17 cellular contexts compared by ENCODE assay signal in the genomic region with DNA sequence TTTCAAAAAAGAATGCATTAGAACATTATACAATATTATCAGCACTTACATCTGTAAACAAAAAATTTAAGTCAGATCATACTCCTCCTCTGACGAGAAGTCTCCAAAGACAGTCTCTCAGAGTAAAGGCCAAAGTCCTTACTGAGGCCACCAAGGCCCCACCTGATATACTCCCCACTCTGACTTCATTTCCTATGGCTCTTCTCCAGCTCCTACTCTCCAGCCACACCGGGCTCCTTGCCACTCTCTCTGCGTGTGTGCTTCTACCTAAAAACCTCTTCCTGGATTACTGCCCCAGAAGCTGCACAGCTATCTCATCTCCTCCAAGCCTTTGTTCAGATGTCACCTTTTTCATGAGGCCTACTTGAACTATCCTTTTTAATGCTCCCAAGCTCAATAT. TPM values are rescaled to one million over a fixed set of nuclear protein-coding genes. Genes with fewer than 3 reads are reported as not detected.
DNase-seq lines count a peak whose midpoint lies in the region; ATAC-seq, FAIRE-seq and TF ChIP-seq lines count a peak whose summit lies in the region.
"Had no signal": no experiment of that assay in that cellular context is flagged by ENCODE, and none has a peak within 500 bp of the region (broad histone marks: within the 10 kb centered on the region; RNA-seq: fewer than 3 reads in every experiment).

No MANE protein-coding gene starts in this region.

- peaks cover 24% of the 10 kb centered on the region for H3K36me3 ChIP-seq in MG63

- no peak for FAIRE-seq in A549 (lab: Jason Lieb, UNC)

- peak overlapping the region; percentile 63 for H3K4me2 ChIP-seq in A549

- no peak for TF ChIP-seq EP300 in A549 (IDR thresholded peaks at IDR 0.05)

- no peak for TF ChIP-seq CTCF in A549 (IDR thresholded peaks at IDR 0.05)
- no peak for TF ChIP-seq CTCF in fibroblast of mammary gland (conservative IDR thresholded peaks at IDR 0.05; ENCODE audit: control insufficient read depth, insufficient read depth, low read depth, low read length)

- DNase-seq in A549 (ENCODE audit: low read depth in 1 of 2, low spot score in 1 of 2) = peak in 1 of 2 experiments; percentile 25
- peak; percentile 23 for DNase-seq in MG63
- peak; percentile 43 for DNase-seq in fibroblast of mammary gland (ENCODE audit: low read depth)
- peak; percentile 36 for DNase-seq in medulla oblongata (ENCODE audit: extremely low spot score)
- DNase-seq in GDM1 (lab: John Stamatoyannopoulos, UW) = no peak
- DNase-seq: activated CD4-positive, alpha-beta T cell treated with anti-CD3 and anti-CD28 coated beads for 36 hours; activated T-cell treated with anti-CD3 and anti-CD28 coated beads for 4 hours; mesendoderm; NCI-H1436; NCI-H524 treated with DMSO at 0.1 percent for 48 hours; spleen; stimulated activated naive CD8-positive, alpha-beta T cell treated with anti-CD3 and anti-CD28 coated beads, Interleukin-15, amount 100 ng/mL, for 72 hours had no signal

- no peak for TF ChIP-seq POLR2A in A549 (IDR thresholded peaks at IDR 0.05; ENCODE audit: low read length)

- CTCF ChIA-PET in A549 (lab: Yijun Ruan, JAX) = interaction anchor here (0.6 to 1.5 kb wide), 3 partner anchors 12 to 22 kb away, joined by 3 to 4 read pairs (median 3); no protein-coding TSS in a partner anchor

- ATAC-seq in A549 (no peak; a peak in 1 of 6 replicates), GM21717 (IDR thresholded peaks at IDR 0.05; ENCODE audit: unreplicated experiment) (no peak), GM19035 (IDR thresholded peaks at IDR 0.05; ENCODE audit: unreplicated experiment) (no peak), HG02623 (IDR thresholded peaks at IDR 0.05; ENCODE audit: unreplicated experiment) (no peak)
- ATAC-seq: activated CD4-positive, alpha-beta T cell treated with anti-CD3 and anti-CD28 coated beads for 36 hours; Panc1; stimulated activated naive CD8-positive, alpha-beta T cell treated with anti-CD3 and anti-CD28 coated beads, Interleukin-15, amount 100 ng/mL, for 72 hours had no signal

- H3K4me3 ChIP-seq in A549 (no peak overlapping the region), MG63 (no peak overlapping the region), fibroblast of mammary gland (ENCODE audit: control insufficient read depth, low read depth, low read length) (no peak overlapping the region)
- H3K4me3 ChIP-seq: HAP-1, spleen had no signal

- POLR2A ChIA-PET in A549 (lab: Yijun Ruan, JAX) = no interaction called here

- peak overlapping the region; percentile 9 to 46; a peak in 2 of 6 replicates for H3K27ac ChIP-seq in A549
- H3K27ac ChIP-seq: spleen had no signal

- no peak for TF ChIP-seq RAD21 in A549 (conservative IDR thresholded peaks at IDR 0.05 in 1 of 2, IDR thresholded peaks at IDR 0.05 in 1 of 2)

- H3K27me3 ChIP-seq in MG63 = no peaks in the 10 kb centered on the region
- H3K27me3 ChIP-seq: spleen had no signal

- peaks cover 27% of the 10 kb centered on the region for H3K4me1 ChIP-seq in A549

- H3K9me3 ChIP-seq in A549 = no peaks in the 10 kb centered on the region
- no peaks in the 10 kb centered on the region for H3K9me3 ChIP-seq in MG63
- H3K9me3 ChIP-seq: HAP-1, spleen had no signal

- 12% methylated on average over 3 of the region's 3 CpGs for WGBS in A549 (ENCODE audit: missing lambda C conversion rate)

TF ChIP-seq in A549, 52 proteins besides CTCF, POLR2A, EP300 and RAD21:
- TF ChIP-seq, protein P1, sequence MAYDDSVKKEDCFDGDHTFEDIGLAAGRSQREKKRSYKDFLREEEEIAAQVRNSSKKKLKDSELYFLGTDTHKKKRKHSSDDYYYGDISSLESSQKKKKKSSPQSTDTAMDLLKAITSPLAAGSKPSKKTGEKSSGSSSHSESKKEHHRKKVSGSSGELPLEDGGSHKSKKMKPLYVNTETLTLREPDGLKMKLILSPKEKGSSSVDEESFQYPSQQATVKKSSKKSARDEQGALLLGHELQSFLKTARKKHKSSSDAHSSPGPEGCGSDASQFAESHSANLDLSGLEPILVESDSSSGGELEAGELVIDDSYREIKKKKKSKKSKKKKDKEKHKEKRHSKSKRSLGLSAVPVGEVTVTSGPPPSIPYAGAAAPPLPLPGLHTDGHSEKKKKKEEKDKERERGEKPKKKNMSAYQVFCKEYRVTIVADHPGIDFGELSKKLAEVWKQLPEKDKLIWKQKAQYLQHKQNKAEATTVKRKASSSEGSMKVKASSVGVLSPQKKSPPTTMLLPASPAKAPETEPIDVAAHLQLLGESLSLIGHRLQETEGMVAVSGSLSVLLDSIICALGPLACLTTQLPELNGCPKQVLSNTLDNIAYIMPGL (CRISPR knock-in tag; IDR thresholded peaks at IDR 0.05; ENCODE audit: borderline replicate concordance) = no peak
- TF ChIP-seq KDM5A (IDR thresholded peaks at IDR 0.05) = no peak
TF ChIP-seq in A549: peak in this region for 0.

RNA-seq across cellular contexts. Expression of a gene that starts 5.0 kb away (rescaled TPM):
- polyA plus RNA-seq in A549 (2011; rRNA removed) (27.4 and 28.8 TPM in 2 replicates), A549 (2017; fragmentation: RNase III; extraction: RNeasy Plus Mini Kit Qiagen cat#74134 plus additional on column Dnase treatment) (7.3 to 7.4 TPM (median 7.3 TPM) in 3 replicates)
- 9.5 and 12.1 TPM in 2 replicates for polyA plus RNA-seq in A549 (2012; cell fraction: cytosol; rRNA removed)
- polyA plus RNA-seq in A549 (2012; cell fraction: nucleus; rRNA removed) = 10.6 and 11.5 TPM in 2 replicates
- 56.2 and 78.1 TPM in 2 replicates for polyA minus RNA-seq in A549 (2011; rRNA and poly(A)+ RNA removed)
- 4.4 and 5.9 TPM in 2 replicates for total RNA-seq in MG63 (2014; rRNA removed; shearing (Covaris generic); ENCODE audit: low replicate concordance)
